18 cellular contexts compared by ENCODE assay signal in the genomic region with DNA sequence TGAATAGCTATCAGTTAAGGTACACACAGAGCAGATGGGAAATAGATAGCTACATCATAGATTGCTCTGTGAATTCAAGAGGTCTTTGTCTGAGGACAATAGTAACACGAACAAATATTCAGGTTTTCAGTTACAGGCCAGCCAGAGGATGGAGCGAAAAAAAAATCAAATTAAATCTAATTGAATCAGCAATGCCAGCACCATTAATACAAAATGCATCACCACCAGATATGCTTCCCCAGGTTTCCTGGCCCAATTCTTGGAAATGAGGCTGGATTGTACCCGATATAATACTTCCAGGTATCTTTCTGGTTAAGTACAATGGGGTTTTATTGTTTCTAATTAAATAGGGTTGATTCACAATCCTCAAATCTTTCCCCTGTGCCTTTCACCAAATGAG.
"Had no signal": no experiment of that assay in that cellular context is flagged by ENCODE, and none has a peak within 500 bp of the region (broad histone marks: within the 10 kb centered on the region; RNA-seq: fewer than 3 reads in every experiment).

No MANE protein-coding gene starts in this region.

- ATAC-seq: activated CD8-positive, alpha-beta T cell treated with anti-CD3 and anti-CD28 coated beads for 36 hours; body of pancreas; naive thymus-derived CD8-positive, alpha-beta T cell; pancreas; right lobe of liver; stimulated activated naive CD8-positive, alpha-beta T cell treated with anti-CD3 and anti-CD28 coated beads, Interleukin-15, amount 100 ng/mL, for 72 hours had no signal

- H3K36me3 ChIP-seq: neutrophil, pancreas, right lobe of liver, suprapubic skin had no signal

- H3K27ac ChIP-seq: body of pancreas, neutrophil, pancreas, right lobe of liver, suprapubic skin had no signal

- H3K4me1 Mint-ChIP-seq: activated CD4-positive, alpha-beta T cell treated with anti-CD3 and anti-CD28 coated beads, Interleukin-2, amount 10 ng/mL, durations not matched to agents 24 days and 14 days; naive thymus-derived CD8-positive, alpha-beta T cell; stimulated activated naive CD8-positive, alpha-beta T cell treated with anti-CD3 and anti-CD28 coated beads, Interleukin-15, amount 100 ng/mL, for 72 hours had no signal

- H3K4me1 ChIP-seq: body of pancreas, pancreas, right lobe of liver, suprapubic skin had no signal

- H3K4me3 Mint-ChIP-seq: activated CD4-positive, alpha-beta T cell treated with anti-CD3 and anti-CD28 coated beads, Interleukin-2, amount 10 ng/mL, durations not matched to agents 24 days and 14 days; activated CD8-positive, alpha-beta T cell treated with anti-CD3 and anti-CD28 coated beads for 36 hours; activated T-cell treated with anti-CD3 and anti-CD28 coated beads, Interleukin-2, amount 50 U/mL, for 24 hours; naive thymus-derived CD8-positive, alpha-beta T cell; stimulated activated naive CD8-positive, alpha-beta T cell treated with anti-CD3 and anti-CD28 coated beads, Interleukin-15, amount 100 ng/mL, for 72 hours; type B pancreatic cell had no signal

- H3K4me3 ChIP-seq: body of pancreas, pancreas, right lobe of liver, suprapubic skin had no signal

- H3K27me3 Mint-ChIP-seq: activated CD4-positive, alpha-beta T cell treated with anti-CD3 and anti-CD28 coated beads, Interleukin-2, amount 10 ng/mL, durations not matched to agents 24 days and 14 days; activated CD8-positive, alpha-beta T cell treated with anti-CD3 and anti-CD28 coated beads for 36 hours; activated T-cell treated with anti-CD3 and anti-CD28 coated beads, Interleukin-2, amount 50 U/mL, for 24 hours; stimulated activated naive CD8-positive, alpha-beta T cell treated with anti-CD3 and anti-CD28 coated beads, Interleukin-15, amount 100 ng/mL, for 72 hours; type B pancreatic cell had no signal

- H3K27me3 ChIP-seq: body of pancreas, neutrophil, pancreas, right lobe of liver, suprapubic skin had no signal

- DNase-seq: activated CD4-positive, alpha-beta T cell treated with anti-CD3 and anti-CD28 coated beads, Interleukin-2, amount 10 ng/mL, durations not matched to agents 24 days and 14 days; activated CD8-positive, alpha-beta T cell treated with anti-CD3 and anti-CD28 coated beads for 36 hours; activated naive CD4-positive, alpha-beta T cell treated with Interleukin-2 at 50 U/mL for 16 hours; activated T-cell treated with anti-CD3 and anti-CD28 coated beads, Interleukin-2, amount 50 U/mL, for 24 hours; body of pancreas; dermis blood vessel endothelial cell; effector memory CD4-positive, alpha-beta T cell; mesenchymal stem cell; naive thymus-derived CD8-positive, alpha-beta T cell; pancreas; right lobe of liver; small intestine; stimulated activated CD4-positive, alpha-beta T cell treated with anti-CD3 and anti-CD28 coated beads, Interleukin-4, amount 100 ng/mL, for 1 hour; stimulated activated naive CD8-positive, alpha-beta T cell treated with anti-CD3 and anti-CD28 coated beads, Interleukin-15, amount 100 ng/mL, for 72 hours had no signal

- H3K27ac Mint-ChIP-seq: activated CD4-positive, alpha-beta T cell treated with anti-CD3 and anti-CD28 coated beads, Interleukin-2, amount 10 ng/mL, durations not matched to agents 24 days and 14 days; activated CD8-positive, alpha-beta T cell treated with anti-CD3 and anti-CD28 coated beads for 36 hours; activated T-cell treated with anti-CD3 and anti-CD28 coated beads, Interleukin-2, amount 50 U/mL, for 24 hours; activated T-helper 2 cell treated with anti-CD3 and anti-CD28 coated beads, Interferon-gamma antibody, Interleukin-2, Interleukin-4, amounts not matched to agents 10 μg/mL and 5 μg/mL and 100 μg/mL, durations not matched to agents 14 hours and 24 hours and 36 hours; naive thymus-derived CD8-positive, alpha-beta T cell; stimulated activated naive CD8-positive, alpha-beta T cell treated with anti-CD3 and anti-CD28 coated beads, Interleukin-15, amount 100 ng/mL, for 72 hours; type B pancreatic cell had no signal

- H3K36me3 Mint-ChIP-seq: type B pancreatic cell had no signal
